In the genomic region with DNA sequence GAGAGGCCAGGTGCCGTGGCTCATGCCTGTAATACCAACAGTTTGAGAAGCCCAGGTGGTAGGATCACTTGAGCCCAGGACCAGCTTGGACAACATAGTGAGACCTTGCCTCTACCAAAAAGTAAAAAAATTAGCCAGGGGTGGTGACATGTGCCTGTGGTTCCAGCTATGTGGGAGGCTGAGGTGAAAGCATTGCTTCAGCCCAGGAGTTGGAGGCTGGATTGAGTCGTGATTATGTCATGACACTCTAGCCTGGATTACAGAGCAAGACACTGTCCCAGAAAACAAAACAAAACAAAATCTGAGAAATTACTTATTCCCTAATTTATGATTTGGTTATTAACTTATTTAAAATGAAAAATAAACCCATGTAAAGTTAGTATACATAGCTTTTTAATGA, we compare ENCODE assay signal across 1 cellular context.
TF ChIP-seq lines count a peak whose summit lies in the region.

No MANE protein-coding gene starts in this region.

TF ChIP-seq in IMR-90, 13 proteins besides CTCF, POLR2A, EP300 and RAD21:
- TF ChIP-seq BHLHE40 (IDR thresholded peaks at IDR 0.05; ENCODE audit: low read depth, low read length) (no peak), CEBPB (IDR thresholded peaks at IDR 0.05; ENCODE audit: low read depth, low read length) (0 out of 2 replicates have a peak, but pooled peaks have one; percentile 7), MAFK (IDR thresholded peaks at IDR 0.05; ENCODE audit: low read depth, low read length) (no peak)
- TF ChIP-seq, protein P1, sequence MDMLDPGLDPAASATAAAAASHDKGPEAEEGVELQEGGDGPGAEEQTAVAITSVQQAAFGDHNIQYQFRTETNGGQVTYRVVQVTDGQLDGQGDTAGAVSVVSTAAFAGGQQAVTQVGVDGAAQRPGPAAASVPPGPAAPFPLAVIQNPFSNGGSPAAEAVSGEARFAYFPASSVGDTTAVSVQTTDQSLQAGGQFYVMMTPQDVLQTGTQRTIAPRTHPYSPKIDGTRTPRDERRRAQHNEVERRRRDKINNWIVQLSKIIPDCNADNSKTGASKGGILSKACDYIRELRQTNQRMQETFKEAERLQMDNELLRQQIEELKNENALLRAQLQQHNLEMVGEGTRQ (IDR thresholded peaks at IDR 0.05; ENCODE audit: low read depth, low read length): no peak
TF ChIP-seq in IMR-90: peak in this region for 1.
